23 cellular contexts compared by ENCODE assay signal in the genomic region with DNA sequence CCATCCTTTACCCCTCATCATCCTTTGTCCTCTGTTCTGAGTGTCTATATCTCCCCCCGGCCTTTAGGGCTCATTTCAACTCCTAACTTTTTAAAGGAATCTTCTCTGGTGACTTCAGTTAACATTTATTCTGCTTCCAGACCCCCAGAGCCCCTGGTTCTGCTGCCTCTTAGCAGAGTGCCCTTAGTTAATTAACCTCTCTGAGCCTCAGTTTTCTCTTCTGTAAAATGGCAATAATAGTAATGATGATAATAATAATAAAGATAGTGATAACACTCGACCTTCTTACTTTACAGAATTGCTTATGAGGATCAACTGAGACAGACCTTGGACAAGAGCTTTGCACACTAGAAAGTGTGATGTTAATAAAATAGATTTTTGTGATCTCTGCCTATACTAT. TPM values are rescaled to one million over a fixed set of nuclear protein-coding genes. Genes with fewer than 3 reads are reported as not detected.
A peak's percentile ranks its signal among the peaks of the same experiment; 100 is the strongest.
DNase-seq lines count a peak whose midpoint lies in the region; ATAC-seq and TF ChIP-seq lines count a peak whose summit lies in the region.
"Had no signal": no experiment of that assay in that cellular context is flagged by ENCODE, and none has a peak within 500 bp of the region (broad histone marks: within the 10 kb centered on the region; RNA-seq: fewer than 3 reads in every experiment).

No MANE protein-coding gene starts in this region.

- no peak overlapping the region for H3K4me3 Mint-ChIP-seq in natural killer cell treated with Interleukin-12 subunit alpha and Interleukin-12 subunit beta and Interleukin-15 and Interleukin-18, amount 100 ng/mL, for 72 hours
- no peak overlapping the region for H3K4me3 Mint-ChIP-seq in natural killer cell
- H3K4me3 Mint-ChIP-seq in activated T-helper 17 cell treated with anti-CD3 and anti-CD28 coated beads, Interleukin-2, amount 50 U/mL, for 72 hours = no peak overlapping the region
- H3K4me3 Mint-ChIP-seq in effector memory CD8-positive, alpha-beta T cell = no peak overlapping the region
- H3K4me3 Mint-ChIP-seq in stimulated activated effector memory CD8-positive, alpha-beta T cell treated with anti-CD3 and anti-CD28 coated beads, Interleukin-12 subunit alpha, Interleukin-12 subunit beta, amount 100 ng/mL, for 72 hours = no peak overlapping the region
- H3K4me3 Mint-ChIP-seq: CD14-positive monocyte; CD4-positive, alpha-beta T cell had no signal

- H3K4me2 ChIP-seq in MM.1S (ENCODE audit: low read depth, low read length) = no peak overlapping the region
- H3K4me2 ChIP-seq: A549; BLaER1 treated with 17β-estradiol and CSF1 and Interleukin-3, amounts not matched to agents 10 nM and 100 nM had no signal

- H4K20me1 ChIP-seq in MM.1S (ENCODE audit: insufficient read depth, low read length) = no peaks in the 10 kb centered on the region
- H4K20me1 ChIP-seq: BLaER1 treated with 17β-estradiol and CSF1 and Interleukin-3, amounts not matched to agents 10 nM and 100 nM had no signal

- H3K27ac ChIP-seq in MM.1S (ENCODE audit: low read length) (no peak overlapping the region), thyroid gland (no peak overlapping the region)
- H3K27ac ChIP-seq: A549; BLaER1 treated with 17β-estradiol and CSF1 and Interleukin-3, amounts not matched to agents 10 nM and 100 nM; GM23248 had no signal

- H3K27ac Mint-ChIP-seq in natural killer cell treated with Interleukin-12 subunit alpha and Interleukin-12 subunit beta and Interleukin-15 and Interleukin-18, amount 100 ng/mL, for 72 hours = peak overlapping the region; percentile 14 to 72
- no peak overlapping the region for H3K27ac Mint-ChIP-seq in natural killer cell
- H3K27ac Mint-ChIP-seq in activated T-helper 17 cell treated with anti-CD3 and anti-CD28 coated beads, Interleukin-2, amount 50 U/mL, for 72 hours = peak overlapping the region; percentile 36
- H3K27ac Mint-ChIP-seq in effector memory CD8-positive, alpha-beta T cell = peak overlapping the region; percentile 10 to 67
- peak overlapping the region; percentile 60 for H3K27ac Mint-ChIP-seq in stimulated activated effector memory CD8-positive, alpha-beta T cell treated with anti-CD3 and anti-CD28 coated beads, Interleukin-12 subunit alpha, Interleukin-12 subunit beta, amount 100 ng/mL, for 72 hours
- H3K27ac Mint-ChIP-seq: CD4-positive, alpha-beta T cell had no signal

- H3K9me3 ChIP-seq in MM.1S (replicated peaks; ENCODE audit: insufficient read depth, low read length) (no peaks in the 10 kb centered on the region), thyroid gland (no peaks in the 10 kb centered on the region)
- H3K9me3 ChIP-seq: A549, BE2C had no signal

- H3K27me3 ChIP-seq in MM.1S (replicated peaks; ENCODE audit: insufficient read depth, low read length) (no peaks in the 10 kb centered on the region), thyroid gland (no peaks in the 10 kb centered on the region)
- H3K27me3 ChIP-seq: BE2C; BLaER1 treated with 17β-estradiol and CSF1 and Interleukin-3, amounts not matched to agents 10 nM and 100 nM had no signal

- no peaks in the 10 kb centered on the region for H3K79me2 ChIP-seq in MM.1S (ENCODE audit: low read length)

- no peaks in the 10 kb centered on the region for H3F3A ChIP-seq in MM.1S (ENCODE audit: insufficient read depth, low read length)

- H3K36me3 ChIP-seq in MM.1S (replicated peaks; ENCODE audit: insufficient read depth, low read length) = no peaks in the 10 kb centered on the region
- no peaks in the 10 kb centered on the region for H3K36me3 ChIP-seq in thyroid gland
- H3K36me3 ChIP-seq: BE2C; BLaER1 treated with 17β-estradiol and CSF1 and Interleukin-3, amounts not matched to agents 10 nM and 100 nM had no signal

- no peak for ATAC-seq in natural killer cell treated with Interleukin-12 subunit alpha and Interleukin-12 subunit beta and Interleukin-15 and Interleukin-18, amount 100 ng/mL, for 72 hours
- no peak for ATAC-seq in natural killer cell
- ATAC-seq in activated T-helper 17 cell treated with anti-CD3 and anti-CD28 coated beads, Interleukin-2, amount 50 U/mL, for 72 hours (replicated peaks) = no peak
- no peak for ATAC-seq in effector memory CD8-positive, alpha-beta T cell (replicated peaks)
- ATAC-seq in stimulated activated effector memory CD8-positive, alpha-beta T cell treated with anti-CD3 and anti-CD28 coated beads, Interleukin-12 subunit alpha, Interleukin-12 subunit beta, amount 100 ng/mL, for 72 hours = no peak
- ATAC-seq: A549 had no signal

- H3K9me3 Mint-ChIP-seq in natural killer cell treated with Interleukin-12 subunit alpha and Interleukin-12 subunit beta and Interleukin-15 and Interleukin-18, amount 100 ng/mL, for 72 hours = no peaks in the 10 kb centered on the region
- no peaks in the 10 kb centered on the region for H3K9me3 Mint-ChIP-seq in natural killer cell
- no peaks in the 10 kb centered on the region for H3K9me3 Mint-ChIP-seq in activated T-helper 17 cell treated with anti-CD3 and anti-CD28 coated beads, Interleukin-2, amount 50 U/mL, for 72 hours
- no peaks in the 10 kb centered on the region for H3K9me3 Mint-ChIP-seq in effector memory CD8-positive, alpha-beta T cell
- H3K9me3 Mint-ChIP-seq in stimulated activated effector memory CD8-positive, alpha-beta T cell treated with anti-CD3 and anti-CD28 coated beads, Interleukin-12 subunit alpha, Interleukin-12 subunit beta, amount 100 ng/mL, for 72 hours = no peaks in the 10 kb centered on the region
- H3K9me3 Mint-ChIP-seq: CD4-positive, alpha-beta T cell had no signal

- peaks cover 14% of the 10 kb centered on the region for H3K36me3 Mint-ChIP-seq in natural killer cell treated with Interleukin-12 subunit alpha and Interleukin-12 subunit beta and Interleukin-15 and Interleukin-18, amount 100 ng/mL, for 72 hours
- H3K36me3 Mint-ChIP-seq in natural killer cell = peaks cover 9% of the 10 kb centered on the region
- H3K36me3 Mint-ChIP-seq in activated T-helper 17 cell treated with anti-CD3 and anti-CD28 coated beads, Interleukin-2, amount 50 U/mL, for 72 hours (ENCODE audit: low read depth) = peaks cover 26% of the 10 kb centered on the region
- H3K36me3 Mint-ChIP-seq in effector memory CD8-positive, alpha-beta T cell (ENCODE audit: insufficient read depth) = peaks cover 74% of the 10 kb centered on the region
- H3K36me3 Mint-ChIP-seq in stimulated activated effector memory CD8-positive, alpha-beta T cell treated with anti-CD3 and anti-CD28 coated beads, Interleukin-12 subunit alpha, Interleukin-12 subunit beta, amount 100 ng/mL, for 72 hours = peaks cover 59% of the 10 kb centered on the region

- peaks cover 5 to 12% of the 10 kb centered on the region in 2 donors for H3K4me1 Mint-ChIP-seq in natural killer cell treated with Interleukin-12 subunit alpha and Interleukin-12 subunit beta and Interleukin-15 and Interleukin-18, amount 100 ng/mL, for 72 hours (ENCODE audit: low read depth in 2 of 2)
- peaks cover 0 to 10% of the 10 kb centered on the region in 2 donors for H3K4me1 Mint-ChIP-seq in natural killer cell
- no peaks in the 10 kb centered on the region for H3K4me1 Mint-ChIP-seq in activated T-helper 17 cell treated with anti-CD3 and anti-CD28 coated beads, Interleukin-2, amount 50 U/mL, for 72 hours
- peaks cover 0 to 4% of the 10 kb centered on the region in 2 donors for H3K4me1 Mint-ChIP-seq in effector memory CD8-positive, alpha-beta T cell (ENCODE audit: low read depth in 2 of 2)
- H3K4me1 Mint-ChIP-seq in stimulated activated effector memory CD8-positive, alpha-beta T cell treated with anti-CD3 and anti-CD28 coated beads, Interleukin-12 subunit alpha, Interleukin-12 subunit beta, amount 100 ng/mL, for 72 hours = no peaks in the 10 kb centered on the region

- intact Hi-C loops in natural killer cell (cut with micrococcal nuclease) = no loop called here
- intact Hi-C loops in thyroid gland (cut with DNase I) = no loop called here

- TF ChIP-seq POLR2A in thyroid gland (IDR thresholded peaks at IDR 0.05) = no peak

- no peak for DNase-seq in natural killer cell treated with Interleukin-12 subunit alpha and Interleukin-12 subunit beta and Interleukin-15 and Interleukin-18, amount 100 ng/mL, for 72 hours (ENCODE audit: low spot score)
- no peak for DNase-seq in natural killer cell
- DNase-seq in effector memory CD8-positive, alpha-beta T cell = no peak
- DNase-seq in stimulated activated effector memory CD8-positive, alpha-beta T cell treated with anti-CD3 and anti-CD28 coated beads, Interleukin-12 subunit alpha, Interleukin-12 subunit beta, amount 100 ng/mL, for 72 hours (ENCODE audit: low spot score in 2 of 2) = no peak
- no peak for DNase-seq in MM.1S
- no peak for DNase-seq in NCI-H82 treated with DMSO at 0.1 percent for 48 hours (lab: John Stamatoyannopoulos, UW; ENCODE audit: unreplicated experiment)
- no peak for DNase-seq in thyroid gland
- DNase-seq: 8988T; ACHN; AML-193; BE2C; CD4-positive, alpha-beta T cell; COR-L47; DMS153; DND-41; GM23248; H7; HCEC 1CT had no signal

- 71 to 74% methylated on average over 2 of the region's 2 CpGs for WGBS in thyroid gland, 2 donors

- H2AFZ ChIP-seq in MM.1S (ENCODE audit: low read length) = no peak overlapping the region
- H2AFZ ChIP-seq: GM23248 had no signal

- no peak overlapping the region for H3K4me3 ChIP-seq in MM.1S (ENCODE audit: low read length)
- H3K4me3 ChIP-seq in thyroid gland (replicated peaks in 1 of 3) = no peak overlapping the region
- H3K4me3 ChIP-seq: A549; BLaER1 treated with 17β-estradiol and CSF1 and Interleukin-3, amounts not matched to agents 10 nM and 100 nM; GM23248 had no signal

- no peak overlapping the region for H3K9ac ChIP-seq in MM.1S (ENCODE audit: low read length)
- H3K9ac ChIP-seq: BLaER1 treated with 17β-estradiol and CSF1 and Interleukin-3, amounts not matched to agents 10 nM and 100 nM; GM23248 had no signal

- no peaks in the 10 kb centered on the region for H3K9me2 ChIP-seq in MM.1S (replicated peaks; ENCODE audit: insufficient read depth, low read length)

- H3K4me1 ChIP-seq in MM.1S (ENCODE audit: low read length) (no peaks in the 10 kb centered on the region), thyroid gland (no peaks in the 10 kb centered on the region)
- H3K4me1 ChIP-seq: BE2C had no signal

- H3K27me3 Mint-ChIP-seq in natural killer cell treated with Interleukin-12 subunit alpha and Interleukin-12 subunit beta and Interleukin-15 and Interleukin-18, amount 100 ng/mL, for 72 hours = no peaks in the 10 kb centered on the region
- H3K27me3 Mint-ChIP-seq in natural killer cell (ENCODE audit: low read depth in 2 of 2) = no peaks in the 10 kb centered on the region
- H3K27me3 Mint-ChIP-seq in activated T-helper 17 cell treated with anti-CD3 and anti-CD28 coated beads, Interleukin-2, amount 50 U/mL, for 72 hours = no peaks in the 10 kb centered on the region
- H3K27me3 Mint-ChIP-seq in effector memory CD8-positive, alpha-beta T cell = no peaks in the 10 kb centered on the region
- H3K27me3 Mint-ChIP-seq: CD4-positive, alpha-beta T cell had no signal

- TF ChIP-seq CTCF in natural killer cell (IDR thresholded peaks at IDR 0.05) (no peak), MM.1S (IDR thresholded peaks at IDR 0.05; ENCODE audit: low read length) (no peak), thyroid gland (IDR thresholded peaks at IDR 0.05) (no peak)

RNA-seq across cellular contexts. Expression of gene C12orf43, which starts 6.4 kb away (rescaled TPM):
- total RNA-seq in natural killer cell treated with Interleukin-12 subunit alpha and Interleukin-12 subunit beta and Interleukin-15 and Interleukin-18, amount 100 ng/mL, for 72 hours = 10 to 100 TPM; 26.6 to 34.8 TPM
- total RNA-seq in natural killer cell (10 to 100 TPM; 16.0 to 19.9 (median 18.0) TPM), thyroid gland (10 to 100 TPM; 11.3 to 15.8 (median 13.0) TPM)
- total RNA-seq in activated T-helper 17 cell treated with anti-CD3 and anti-CD28 coated beads, Interleukin-2, amount 50 U/mL, for 72 hours = 10 to 100 TPM; 15.6 to 26.8 TPM

RNA-seq across cellular contexts. Expression of gene OASL, which starts 16.3 kb away (rescaled TPM):
- total RNA-seq in natural killer cell treated with Interleukin-12 subunit alpha and Interleukin-12 subunit beta and Interleukin-15 and Interleukin-18, amount 100 ng/mL, for 72 hours = 10 to 100 TPM; 10.1 to 10.8 TPM
- total RNA-seq in natural killer cell (10 to 100 TPM in 2 of 3 donors, 1 to 10 TPM in 1; 7.5 to 48.0 (median 35.2) TPM), thyroid gland (1 to 10 TPM in 1 of 4 donors, under 1 TPM in 3; 0.20 to 1.4 (median 0.49) TPM)
- total RNA-seq in activated T-helper 17 cell treated with anti-CD3 and anti-CD28 coated beads, Interleukin-2, amount 50 U/mL, for 72 hours = 1 to 10 TPM; 4.0 to 5.2 TPM
- total RNA-seq: H1, H7 had no signal

RNA-seq across cellular contexts. Expression of gene HNF1A, which starts 44.4 kb away (rescaled TPM):
- not detected for total RNA-seq in natural killer cell treated with Interleukin-12 subunit alpha and Interleukin-12 subunit beta and Interleukin-15 and Interleukin-18, amount 100 ng/mL, for 72 hours
- total RNA-seq in natural killer cell (not detected), thyroid gland (not detected)
- not detected for total RNA-seq in activated T-helper 17 cell treated with anti-CD3 and anti-CD28 coated beads, Interleukin-2, amount 50 U/mL, for 72 hours
- total RNA-seq: CD4-positive, alpha-beta T cell; GM23248; H1; H7 had no signal

Comparison
In these comparisons a context has a peak if more than half of its experiments do, and no peak if none do; other contexts are left out.
1. H3K27ac Mint-ChIP-seq: peak in natural killer cell treated with Interleukin-12 subunit alpha and Interleukin-12 subunit beta and Interleukin-15 and Interleukin-18, amount 100 ng/mL, for 72 hours (2 of 2), activated T-helper 17 cell treated with anti-CD3 and anti-CD28 coated beads, Interleukin-2, amount 50 U/mL, for 72 hours (single experiment), effector memory CD8-positive, alpha-beta T cell (2 of 2) and stimulated activated effector memory CD8-positive, alpha-beta T cell treated with anti-CD3 and anti-CD28 coated beads, Interleukin-12 subunit alpha, Interleukin-12 subunit beta, amount 100 ng/mL, for 72 hours (single experiment); none in natural killer cell (0 of 2).